Comparison of ENCODE assay signal across 25 cellular contexts in the genomic region with DNA sequence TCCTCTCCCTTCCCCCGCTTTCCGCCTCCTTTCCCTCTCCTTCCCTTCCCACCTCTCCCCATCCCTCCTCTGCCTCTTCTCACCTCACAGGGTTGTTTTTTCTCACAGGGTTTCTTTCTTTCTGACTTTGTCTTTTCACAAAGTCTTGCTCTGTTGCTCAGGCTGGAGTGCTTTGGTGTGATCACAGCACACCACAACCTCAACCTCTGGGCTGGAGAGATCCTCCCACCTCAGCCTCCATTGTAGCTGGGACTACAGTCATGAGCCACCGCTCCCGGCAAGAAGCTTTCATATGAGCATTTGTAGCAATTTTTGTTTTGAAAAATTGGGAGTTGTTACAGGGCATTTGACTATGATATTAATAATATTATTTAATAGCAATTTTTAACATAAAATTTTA.
"Had no signal": no experiment of that assay in that cellular context is flagged by ENCODE, and none has a peak within 500 bp of the region (broad histone marks: within the 10 kb centered on the region; RNA-seq: fewer than 3 reads in every experiment).

No MANE protein-coding gene starts in this region.

- ATAC-seq: activated CD4-positive, CD25-positive, alpha-beta regulatory T cell treated with anti-CD3 and anti-CD28 coated beads, Interleukin-2, amount 50 U/mL, for 24 hours; heart left ventricle had no signal

- DNase-seq: activated CD4-positive, alpha-beta memory T cell treated with anti-CD3 and anti-CD28 coated beads for 36 hours; activated CD4-positive, alpha-beta T cell treated with anti-CD3 and anti-CD28 coated beads, Interleukin-2, amount 10 ng/mL, durations not matched to agents 24 days and 14 days; activated CD8-positive, alpha-beta memory T cell treated with anti-CD3 and anti-CD28 coated beads, Interleukin-2, amount 50 U/mL, for 4 hours; activated T-cell treated with anti-CD3 and anti-CD28 coated beads, Interleukin-2, amount 50 U/mL, for 24 hours; brain microvascular endothelial cell; caudate nucleus; cortex of kidney; foreskin fibroblast; heart left ventricle; hypothalamus; naive B cell; occipital lobe; right cardiac atrium; spleen; stimulated activated naive CD4-positive, alpha-beta T cell treated with Interleukin-2 at 50 U/mL for 16 hours; T1000; testis; upper lobe of left lung; WERI-Rb-1 had no signal

- H3K9me3 ChIP-seq: ascending aorta, heart left ventricle, spleen, testis, upper lobe of left lung, vagina had no signal

- H3K4me3 Mint-ChIP-seq: activated CD4-positive, alpha-beta memory T cell treated with anti-CD3 and anti-CD28 coated beads for 36 hours; activated CD4-positive, alpha-beta T cell treated with anti-CD3 and anti-CD28 coated beads, Interleukin-2, amount 10 ng/mL, durations not matched to agents 24 days and 14 days; activated naive CD8-positive, alpha-beta T cell; activated T-cell treated with anti-CD3 and anti-CD28 coated beads, Interleukin-2, amount 50 U/mL, for 24 hours; mesothelial cell of epicardium; naive B cell had no signal

- H3K27ac Mint-ChIP-seq: activated CD4-positive, alpha-beta memory T cell treated with anti-CD3 and anti-CD28 coated beads for 36 hours; activated CD4-positive, alpha-beta T cell treated with anti-CD3 and anti-CD28 coated beads, Interleukin-2, amount 10 ng/mL, durations not matched to agents 24 days and 14 days; activated naive CD8-positive, alpha-beta T cell; activated T-cell treated with anti-CD3 and anti-CD28 coated beads, Interleukin-2, amount 50 U/mL, for 24 hours; activated T-helper 2 cell treated with anti-CD3 and anti-CD28 coated beads, Interferon-gamma antibody, Interleukin-2, Interleukin-4, amounts not matched to agents 10 μg/mL and 5 μg/mL and 100 μg/mL, durations not matched to agents 14 hours and 24 hours and 36 hours; mesothelial cell of epicardium had no signal

- H3K4me1 ChIP-seq: vagina had no signal

- H3K36me3 Mint-ChIP-seq: activated CD4-positive, alpha-beta memory T cell treated with anti-CD3 and anti-CD28 coated beads for 36 hours had no signal

- H3K27me3 Mint-ChIP-seq: activated CD4-positive, alpha-beta memory T cell treated with anti-CD3 and anti-CD28 coated beads for 36 hours; activated CD4-positive, alpha-beta T cell treated with anti-CD3 and anti-CD28 coated beads, Interleukin-2, amount 10 ng/mL, durations not matched to agents 24 days and 14 days; activated naive CD8-positive, alpha-beta T cell; activated T-cell treated with anti-CD3 and anti-CD28 coated beads, Interleukin-2, amount 50 U/mL, for 24 hours; naive B cell had no signal

- H3K36me3 ChIP-seq: ascending aorta, heart left ventricle, upper lobe of left lung, vagina, WERI-Rb-1 had no signal

- H3K27me3 ChIP-seq: ascending aorta, brain microvascular endothelial cell, heart left ventricle, spleen, testis, upper lobe of left lung, vagina had no signal

- H3K9me3 Mint-ChIP-seq: activated CD4-positive, alpha-beta memory T cell treated with anti-CD3 and anti-CD28 coated beads for 36 hours; activated CD4-positive, alpha-beta T cell treated with anti-CD3 and anti-CD28 coated beads, Interleukin-2, amount 10 ng/mL, durations not matched to agents 24 days and 14 days; activated T-cell treated with anti-CD3 and anti-CD28 coated beads, Interleukin-2, amount 50 U/mL, for 24 hours; activated T-helper 2 cell treated with anti-CD3 and anti-CD28 coated beads, Interferon-gamma antibody, Interleukin-2, Interleukin-4, amounts not matched to agents 10 μg/mL and 5 μg/mL and 100 μg/mL, durations not matched to agents 14 hours and 24 hours and 36 hours; mesothelial cell of epicardium had no signal

- H3K27ac ChIP-seq: ascending aorta, brain microvascular endothelial cell, testis, vagina, WERI-Rb-1 had no signal

- H3K4me3 ChIP-seq: ascending aorta, heart left ventricle, spleen, testis, upper lobe of left lung, vagina had no signal
